In genomic region chr12:55814257-55814656, GRCh38 we compare ENCODE assay signal across 28 cellular contexts. TPM values are rescaled to one million over a fixed set of nuclear protein-coding genes. Genes with fewer than 3 reads are reported as not detected.
DNase-seq lines count a peak whose midpoint lies in the region; ATAC-seq and TF ChIP-seq lines count a peak whose summit lies in the region.
"Had no signal": no experiment of that assay in that cellular context is flagged by ENCODE, and none has a peak within 500 bp of the region (broad histone marks: within the 10 kb centered on the region; RNA-seq: fewer than 3 reads in every experiment).

No MANE protein-coding gene starts in this region.

- TF ChIP-seq CTCF in NB4 (IDR thresholded peaks at IDR 0.05; ENCODE audit: low read depth, low read length) (no peak), endothelial cell (IDR thresholded peaks at IDR 0.05; ENCODE audit: unreplicated experiment) (no peak), neural crest cell (conservative IDR thresholded peaks at IDR 0.05) (no peak)

- H3K27ac Mint-ChIP-seq in endothelial cell (ENCODE audit: unreplicated experiment) (peak overlapping the region; percentile 1), neural crest cell (ENCODE audit: unreplicated experiment) (no peak overlapping the region)
- H3K27ac Mint-ChIP-seq: mesothelial cell of epicardium had no signal

- no peaks in the 10 kb centered on the region for H3K9me3 Mint-ChIP-seq in activated T-cell treated with anti-CD3 and anti-CD28 coated beads, Interleukin-2, amount 50 U/mL, for 4 hours
- H3K9me3 Mint-ChIP-seq in endothelial cell (ENCODE audit: unreplicated experiment) (no peaks in the 10 kb centered on the region), neural crest cell (no peaks in the 10 kb centered on the region)
- H3K9me3 Mint-ChIP-seq: mesothelial cell of epicardium had no signal

- no peak for DNase-seq in activated T-cell treated with anti-CD3 and anti-CD28 coated beads, Interleukin-2, amount 50 U/mL, for 4 hours
- DNase-seq in activated T-cell treated with anti-CD3 and anti-CD28 coated beads, Interleukin-2, amount 50 U/mL, for 48 hours: no peak
- DNase-seq in NB4 (ENCODE audit: low read depth): no peak
- no peak for DNase-seq in endothelial cell (ENCODE audit: low spot score)
- no peak for DNase-seq in neural crest cell (ENCODE audit: low read depth, low spot score)
- no peak for DNase-seq in DMS79 treated with DMSO at 0.1 percent for 48 hours (lab: John Stamatoyannopoulos, UW)
- DNase-seq in putamen (ENCODE audit: low spot score): no peak
- DNase-seq in activated effector memory CD4-positive, alpha-beta T cell treated with Interleukin-2 at 50 U/mL for 16 hours: no peak
- DNase-seq: amniotic stem cell; colonic mucosa; effector memory CD4-positive, alpha-beta T cell; EL; foreskin keratinocyte; left lung; MV-4-11; NCI-H1694 treated with DMSO at 0.1 percent for 48 hours; NCI-H2171 treated with DMSO at 0.1 percent for 48 hours; NCI-H524; NK-92 treated with Interleukin-12 subunit alpha and Interleukin-12 subunit beta, amount 100 ng/mL, for 24 hours; right lobe of liver; stimulated activated CD4-positive, alpha-beta T cell treated with anti-CD3 and anti-CD28 coated beads, Interleukin-12 subunit alpha, Interleukin-12 subunit beta, amount 100 ng/mL, for 4 hours; stimulated activated CD4-positive, alpha-beta T cell treated with anti-CD3 and anti-CD28 coated beads, Interleukin-4, amount 100 ng/mL, for 4 hours; stimulated activated naive CD4-positive, alpha-beta T cell; testis; uterus had no signal

- no peaks in the 10 kb centered on the region for H3K27me3 Mint-ChIP-seq in activated T-cell treated with anti-CD3 and anti-CD28 coated beads, Interleukin-2, amount 50 U/mL, for 4 hours (ENCODE audit: low read depth)
- no peaks in the 10 kb centered on the region for H3K27me3 Mint-ChIP-seq in endothelial cell (ENCODE audit: unreplicated experiment)
- no peaks in the 10 kb centered on the region for H3K27me3 Mint-ChIP-seq in neural crest cell (ENCODE audit: low read depth)

- peaks cover 11% of the 10 kb centered on the region for H3K36me3 Mint-ChIP-seq in activated T-cell treated with anti-CD3 and anti-CD28 coated beads, Interleukin-2, amount 50 U/mL, for 4 hours (ENCODE audit: insufficient read depth)
- H3K36me3 Mint-ChIP-seq in endothelial cell (ENCODE audit: low read depth, unreplicated experiment): peaks cover 12% of the 10 kb centered on the region
- peaks cover 2% of the 10 kb centered on the region for H3K36me3 Mint-ChIP-seq in neural crest cell (ENCODE audit: low read depth)

- H3K4me1 Mint-ChIP-seq in activated T-cell treated with anti-CD3 and anti-CD28 coated beads, Interleukin-2, amount 50 U/mL, for 4 hours (ENCODE audit: low read depth): peaks cover 54% of the 10 kb centered on the region
- peaks cover 3% of the 10 kb centered on the region for H3K4me1 Mint-ChIP-seq in endothelial cell (ENCODE audit: unreplicated experiment)
- H3K4me1 Mint-ChIP-seq in neural crest cell: peaks cover 30% of the 10 kb centered on the region

- no peak for TF ChIP-seq POLR2A in NB4 (IDR thresholded peaks at IDR 0.05; ENCODE audit: extremely low read depth, insufficient read length)

- peak overlapping the region; percentile 9 for H3K4me3 ChIP-seq in NB4 (ENCODE audit: low read depth, low read length)
- H3K4me3 ChIP-seq: BLaER1, colonic mucosa, left lung, right lobe of liver, testis, uterus had no signal

- peak overlapping the region; percentile 5 for H3K4me3 Mint-ChIP-seq in activated T-cell treated with anti-CD3 and anti-CD28 coated beads, Interleukin-2, amount 50 U/mL, for 4 hours
- H3K4me3 Mint-ChIP-seq in endothelial cell (ENCODE audit: unreplicated experiment) (no peak overlapping the region), neural crest cell (peak overlapping the region; percentile 12)
- H3K4me3 Mint-ChIP-seq: mesothelial cell of epicardium had no signal

- ATAC-seq in activated T-cell treated with anti-CD3 and anti-CD28 coated beads, Interleukin-2, amount 50 U/mL, for 4 hours: no peak
- ATAC-seq: foreskin keratinocyte, left lung, Panc1, right lobe of liver had no signal

RNA-seq across cellular contexts. Expression of gene SARNP, which starts 3.3 kb away (rescaled TPM):
- total RNA-seq in activated T-cell treated with anti-CD3 and anti-CD28 coated beads, Interleukin-2, amount 50 U/mL, for 4 hours: 10 to 100 TPM; 65.8 to 78.5 (median 69.6) TPM
- total RNA-seq in endothelial cell (ENCODE audit: unreplicated experiment): 76.6 TPM
- 121 and 123 TPM in 2 replicates for total RNA-seq in neural crest cell

RNA-seq across cellular contexts. Expression of gene ORMDL2, which starts 3.6 kb away (rescaled TPM):
- 10 to 100 TPM; 45.9 to 57.0 (median 49.9) TPM for total RNA-seq in activated T-cell treated with anti-CD3 and anti-CD28 coated beads, Interleukin-2, amount 50 U/mL, for 4 hours
- total RNA-seq in endothelial cell (ENCODE audit: unreplicated experiment) (33.9 TPM), neural crest cell (32.6 and 33.3 TPM in 2 replicates)

RNA-seq across cellular contexts. Expression of gene DNAJC14, which starts 15.1 kb away (rescaled TPM):
- total RNA-seq in activated T-cell treated with anti-CD3 and anti-CD28 coated beads, Interleukin-2, amount 50 U/mL, for 4 hours: 10 to 100 TPM; 32.4 to 38.2 (median 33.5) TPM
- 32.5 TPM for total RNA-seq in endothelial cell (ENCODE audit: unreplicated experiment)
- 35.3 and 40.3 TPM in 2 replicates for total RNA-seq in neural crest cell

RNA-seq across cellular contexts. Expression of gene MMP19, which starts 28.5 kb away (rescaled TPM):
- not detected for total RNA-seq in activated T-cell treated with anti-CD3 and anti-CD28 coated beads, Interleukin-2, amount 50 U/mL, for 4 hours
- total RNA-seq in endothelial cell (ENCODE audit: unreplicated experiment) (0.15 TPM), neural crest cell (not detected in 2 replicates)
